8 cellular contexts compared by ENCODE assay signal in genomic region chr5:443239-444151, GRCh38.
A peak's percentile ranks its signal among the peaks of the same experiment; 100 is the strongest.
DNase-seq lines count a peak whose midpoint lies in the region; ATAC-seq and TF ChIP-seq lines count a peak whose summit lies in the region.

No MANE protein-coding gene starts in this region.

- in situ Hi-C loops in astrocyte of the cerebellum (cut with HindIII; ENCODE audit: low sequenced_read_pairs) = no loop called here

- H3K27me3 ChIP-seq in OCI-LY1 (ENCODE audit: insufficient read depth, low read length) (no peaks in the 10 kb centered on the region), iPS-20b (ENCODE audit: insufficient read depth, low read length) (no peaks in the 10 kb centered on the region)

- H3K4me1 ChIP-seq in OCI-LY1 (ENCODE audit: insufficient read depth, low read length, severe bottlenecking) (peaks cover 42% of the 10 kb centered on the region), iPS-20b (ENCODE audit: insufficient read depth, low read length) (no peaks in the 10 kb centered on the region; the same call in 1 of the 2 replicates)

- H3K9ac ChIP-seq in OCI-LY1 (ENCODE audit: low read length) (peak overlapping the region; percentile 88), iPS-20b (ENCODE audit: low read depth, low read length) (peak overlapping the region; percentile 77)

- ATAC-seq in GM18511 (IDR thresholded peaks at IDR 0.05; ENCODE audit: unreplicated experiment) = peak; percentile 25
- ATAC-seq in HG02678 (IDR thresholded peaks at IDR 0.05; ENCODE audit: unreplicated experiment) = peak; percentile 17
- ATAC-seq in GM21360 (IDR thresholded peaks at IDR 0.05; ENCODE audit: unreplicated experiment) = no peak

- H3K9me2 ChIP-seq in OCI-LY1 (ENCODE audit: low read depth, low read length) = no peaks in the 10 kb centered on the region

- H3K27ac ChIP-seq in OCI-LY1 (ENCODE audit: low read depth, low read length, poor library complexity, severe bottlenecking) (no peak overlapping the region), iPS-20b (ENCODE audit: low read length) (no peak overlapping the region)

- TF ChIP-seq CTCF in OCI-LY1 (IDR thresholded peaks at IDR 0.05; ENCODE audit: low read length) (no peak), astrocyte of the cerebellum (IDR thresholded peaks at IDR 0.05; ENCODE audit: low read depth, low read length, missing control alignments) (no peak)

- peak overlapping the region; percentile 95 for H3K4me2 ChIP-seq in OCI-LY1 (ENCODE audit: low read length)

- no peak for DNase-seq in astrocyte of the cerebellum (ENCODE audit: low read depth)
- peak; percentile 29 for DNase-seq in stimulated activated CD4-positive, alpha-beta T cell treated with anti-CD3 and anti-CD28 coated beads, Interleukin-4, amount 100 ng/mL, for 1 hour
- DNase-seq in iPS-NIHi11 (ENCODE audit: low spot score) = no peak

- 0 out of 2 replicates have a peak, but pooled peaks cover 7% of the 10 kb centered on the region for H3K79me2 ChIP-seq in OCI-LY1 (ENCODE audit: insufficient read depth, low read length)

- peaks cover 2% of the 10 kb centered on the region for H3F3A ChIP-seq in OCI-LY1 (ENCODE audit: insufficient read depth, low read length)

- peaks cover 26% of the 10 kb centered on the region for H3K36me3 ChIP-seq in OCI-LY1 (ENCODE audit: insufficient read depth, low read length)
- H3K36me3 ChIP-seq in iPS-20b (ENCODE audit: insufficient read depth, low read depth, low read length) = peaks cover 16% of the 10 kb centered on the region

- no peaks in the 10 kb centered on the region for H3K9me3 ChIP-seq in OCI-LY1 (ENCODE audit: low read length)
- H3K9me3 ChIP-seq in iPS-20b (ENCODE audit: insufficient read depth, low read depth, low read length) = no peaks in the 10 kb centered on the region

- H3K4me3 ChIP-seq in OCI-LY1 (ENCODE audit: low read depth, low read length, poor library complexity, severe bottlenecking) (peak overlapping the region; percentile 91), astrocyte of the cerebellum (ENCODE audit: low read depth, low read length) (peak overlapping the region; percentile 100), iPS-20b (ENCODE audit: low read length) (peak overlapping the region; percentile 93)

- no peak overlapping the region for H2AFZ ChIP-seq in OCI-LY1 (ENCODE audit: low read length)

- no peaks in the 10 kb centered on the region for H4K20me1 ChIP-seq in OCI-LY1 (ENCODE audit: insufficient read depth, low read length)
